18 cellular contexts compared by ENCODE assay signal in the genomic region with DNA sequence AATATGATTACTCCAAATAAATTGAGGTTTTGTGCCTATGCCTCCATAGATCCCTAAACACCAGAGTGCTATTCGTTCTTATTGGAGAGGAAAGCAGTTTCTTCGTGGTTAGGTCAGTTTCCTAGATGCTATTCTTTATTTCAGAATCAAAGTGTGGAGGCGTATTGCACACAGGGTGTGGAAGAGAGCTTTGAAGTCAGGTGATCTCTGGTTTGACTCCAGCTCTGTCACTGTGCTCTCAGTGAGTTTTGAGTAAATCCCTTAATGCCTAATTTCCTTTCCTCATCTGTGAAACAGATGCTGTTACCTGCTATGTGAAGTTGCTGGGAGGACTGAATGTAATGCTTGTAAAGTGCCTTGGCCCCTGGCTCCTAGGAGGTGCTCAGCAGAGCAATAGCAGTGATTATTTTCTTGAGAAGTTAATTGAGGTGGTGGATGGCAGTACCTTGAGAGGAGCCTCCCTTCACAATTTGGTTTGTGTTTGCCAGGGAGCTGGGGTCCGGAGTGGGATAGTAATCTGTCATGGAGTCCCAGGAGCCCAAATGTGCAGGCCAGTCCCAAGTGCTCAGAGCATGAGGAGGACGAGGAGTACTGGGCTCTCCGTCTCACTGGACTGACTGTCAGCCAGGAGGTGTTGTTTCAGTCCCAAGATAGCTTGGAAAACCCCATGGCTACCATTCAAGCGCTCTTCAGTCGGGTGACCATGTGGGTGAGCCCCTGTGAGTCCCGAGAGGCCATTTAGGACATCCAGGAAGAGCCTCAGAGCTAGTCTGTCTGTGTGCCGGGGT. TPM values are rescaled to one million over a fixed set of nuclear protein-coding genes. Genes with fewer than 3 reads are reported as not detected.
DNase-seq lines count a peak whose midpoint lies in the region; ATAC-seq and TF ChIP-seq lines count a peak whose summit lies in the region.
"Had no signal": no experiment of that assay in that cellular context is flagged by ENCODE, and none has a peak within 500 bp of the region (broad histone marks: within the 10 kb centered on the region; RNA-seq: fewer than 3 reads in every experiment).

No MANE protein-coding gene starts in this region.

- H3K4me1 Mint-ChIP-seq in mesothelial cell of epicardium = peaks cover 41% of the 10 kb centered on the region

- H3K4me3 Mint-ChIP-seq in mesothelial cell of epicardium = no peak overlapping the region
- H3K4me3 Mint-ChIP-seq: CD4-positive, CD25-positive, alpha-beta regulatory T cell; natural killer cell treated with Interleukin-12 subunit alpha and Interleukin-12 subunit beta and Interleukin-15 and Interleukin-18, amount 100 ng/mL, for 72 hours; T-helper 1 cell treated with Interleukin-12 subunit alpha and Interleukin-12 subunit beta and Interleukin-4 antibody, amounts not matched to agents 30 μg/mL and 1 μg/mL, for 36 hours had no signal

- TF ChIP-seq CTCF in GM06990 (IDR thresholded peaks at IDR 0.05; ENCODE audit: insufficient read depth, low read length, poor library complexity, severe bottlenecking) = no peak
- no peak for TF ChIP-seq CTCF in mesothelial cell of epicardium (IDR thresholded peaks at IDR 0.05; ENCODE audit: unreplicated experiment)
- no peak for TF ChIP-seq CTCF in ovary (IDR thresholded peaks at IDR 0.05)

- H3K4me1 ChIP-seq in ovary (ENCODE audit: insufficient read depth) = no peaks in the 10 kb centered on the region
- H3K4me1 ChIP-seq: right lobe of liver had no signal

- H3K9me3 ChIP-seq in ovary (no peaks in the 10 kb centered on the region), MG63 (no peaks in the 10 kb centered on the region)
- H3K9me3 ChIP-seq: left lung, right lobe of liver had no signal

- intact Hi-C loops in ovary (cut with DNase I) = no loop called here

- H3K27me3 ChIP-seq in GM06990 (replicated peaks; ENCODE audit: control insufficient read depth, insufficient read depth, low read length) (no peaks in the 10 kb centered on the region), ovary (no peaks in the 10 kb centered on the region), MG63 (no peaks in the 10 kb centered on the region)
- H3K27me3 ChIP-seq: left lung, right lobe of liver had no signal

- WGBS in ovary, 3 donors = 86 to 93% (median 91%) methylated on average over 10 of the region's 10 CpGs

- H3K27ac Mint-ChIP-seq in mesothelial cell of epicardium = peak overlapping the region; percentile 32
- H3K27ac Mint-ChIP-seq: natural killer cell treated with Interleukin-12 subunit alpha and Interleukin-12 subunit beta and Interleukin-15 and Interleukin-18, amount 100 ng/mL, for 72 hours; T-helper 1 cell treated with Interleukin-12 subunit alpha and Interleukin-12 subunit beta and Interleukin-4 antibody, amounts not matched to agents 30 μg/mL and 1 μg/mL, for 36 hours had no signal

- H3K4me3 ChIP-seq in GM06990 (replicated peaks; ENCODE audit: low read depth, low read length) (peak overlapping the region; percentile 13; the same call in 1 of the 2 replicates), ovary (no peak overlapping the region), MG63 (no peak overlapping the region)
- H3K4me3 ChIP-seq: left lung, right lobe of liver had no signal

- H3K27ac ChIP-seq in ovary = no peak overlapping the region
- H3K27ac ChIP-seq: left lung, right lobe of liver had no signal

- H3K27me3 Mint-ChIP-seq in mesothelial cell of epicardium (ENCODE audit: low read depth) = no peaks in the 10 kb centered on the region
- H3K27me3 Mint-ChIP-seq: CD4-positive, CD25-positive, alpha-beta regulatory T cell; natural killer cell treated with Interleukin-12 subunit alpha and Interleukin-12 subunit beta and Interleukin-15 and Interleukin-18, amount 100 ng/mL, for 72 hours had no signal

- DNase-seq in GM06990 (ENCODE audit: extremely low read depth, insufficient read length) (no peak), NCI-H524 treated with DMSO at 0.1 percent for 48 hours (lab: John Stamatoyannopoulos, UW) (peak; percentile 37), mesothelial cell of epicardium (ENCODE audit: low spot score in 2 of 2, unreplicated experiment in 2 of 2) (no peak), ovary (no peak), DMS53 treated with DMSO at 0.1 percent for 48 hours (lab: John Stamatoyannopoulos, UW; ENCODE audit: unreplicated experiment) (no peak), MG63 (no peak)
- DNase-seq: activated CD4-positive, alpha-beta T cell treated with anti-CD3 and anti-CD28 coated beads, Interleukin-2, amount 50 U/mL, for 1 hour; activated naive CD4-positive, alpha-beta T cell; CD4-positive, CD25-positive, alpha-beta regulatory T cell; KBM-7; left lung; NCI-H187; NCI-H526 treated with DMSO at 0.1 percent for 48 hours; right lobe of liver; RPMI8226 had no signal

- ATAC-seq in GM21529 (IDR thresholded peaks at IDR 0.05; ENCODE audit: unreplicated experiment) = peak; percentile 70
- ATAC-seq: left lung, right lobe of liver had no signal

- no peaks in the 10 kb centered on the region for H3K9me3 Mint-ChIP-seq in mesothelial cell of epicardium
- H3K9me3 Mint-ChIP-seq: natural killer cell treated with Interleukin-12 subunit alpha and Interleukin-12 subunit beta and Interleukin-15 and Interleukin-18, amount 100 ng/mL, for 72 hours; T-helper 1 cell treated with Interleukin-12 subunit alpha and Interleukin-12 subunit beta and Interleukin-4 antibody, amounts not matched to agents 30 μg/mL and 1 μg/mL, for 36 hours had no signal

- H3K36me3 ChIP-seq in GM06990 (ENCODE audit: control insufficient read depth, insufficient read depth, low read length) = no peaks in the 10 kb centered on the region; the same call in none of the 2 replicates
- no peaks in the 10 kb centered on the region for H3K36me3 ChIP-seq in ovary
- H3K36me3 ChIP-seq in MG63 = peaks cover 24% of the 10 kb centered on the region

- no peak for TF ChIP-seq POLR2A in ovary (IDR thresholded peaks at IDR 0.05)

- peaks cover 23% of the 10 kb centered on the region for H3K36me3 Mint-ChIP-seq in mesothelial cell of epicardium
- H3K36me3 Mint-ChIP-seq: natural killer cell treated with Interleukin-12 subunit alpha and Interleukin-12 subunit beta and Interleukin-15 and Interleukin-18, amount 100 ng/mL, for 72 hours had no signal

- TF ChIP-seq EP300 in ovary (IDR thresholded peaks at IDR 0.05) = no peak

RNA-seq across cellular contexts. Expression of gene NTPCR, which starts 14.9 kb away (rescaled TPM):
- total RNA-seq in mesothelial cell of epicardium (55.2 to 59.1 TPM (median 55.8 TPM) in 3 replicates), ovary (10 to 100 TPM; 17.5 to 45.2 (median 37.0) TPM)
- polyA plus RNA-seq in ovary = 10 to 100 TPM; 37.6 to 46.5 TPM
- total RNA-seq in MG63 (2014; rRNA removed; shearing (Covaris generic); ENCODE audit: low replicate concordance) = 34.5 and 47.6 TPM in 2 replicates
